ENCODE assay signal across 30 cellular contexts in genomic region chr10:113614304-113614703, GRCh38. TPM values are rescaled to one million over a fixed set of nuclear protein-coding genes. Genes with fewer than 3 reads are reported as not detected.
"Had no signal": no experiment of that assay in that cellular context is flagged by ENCODE, and none has a peak within 500 bp of the region (broad histone marks: within the 10 kb centered on the region; RNA-seq: fewer than 3 reads in every experiment).

No MANE protein-coding gene starts in this region.

- H3K9me3 Mint-ChIP-seq: activated naive CD4-positive, alpha-beta T cell treated with anti-CD3 and anti-CD28 coated beads, Interleukin-2, amount 50 U/mL, for 72 hours; activated T-cell treated with anti-CD3 and anti-CD28 coated beads, Interleukin-2, amount 50 U/mL, for 72 hours; natural killer cell; T-helper 1 cell treated with Interleukin-12 subunit alpha and Interleukin-12 subunit beta and Interleukin-4 antibody, amounts not matched to agents 30 μg/mL and 1 μg/mL, for 36 hours had no signal

- H3K4me3 Mint-ChIP-seq: activated T-cell treated with anti-CD3 and anti-CD28 coated beads, Interleukin-2, amount 50 U/mL, for 72 hours; natural killer cell; T-helper 1 cell treated with Interleukin-12 subunit alpha and Interleukin-12 subunit beta and Interleukin-4 antibody, amounts not matched to agents 30 μg/mL and 1 μg/mL, for 36 hours had no signal

- ATAC-seq: activated naive CD4-positive, alpha-beta T cell treated with anti-CD3 and anti-CD28 coated beads, Interleukin-2, amount 50 U/mL, for 72 hours; activated T-cell treated with anti-CD3 and anti-CD28 coated beads, Interleukin-2, amount 50 U/mL, for 72 hours; heart right ventricle; left lung; lower lobe of right lung; natural killer cell; right lobe of liver had no signal

- H3K27me3 ChIP-seq: colonic mucosa, right lobe of liver, testis had no signal

- H3K36me3 ChIP-seq: colonic mucosa, left lung, lower lobe of right lung, neutrophil, right lobe of liver, transverse colon, WERI-Rb-1 had no signal

- H3K4me1 Mint-ChIP-seq: natural killer cell had no signal

- H3K27ac Mint-ChIP-seq: activated naive CD4-positive, alpha-beta T cell treated with anti-CD3 and anti-CD28 coated beads, Interleukin-2, amount 50 U/mL, for 72 hours; activated T-cell treated with anti-CD3 and anti-CD28 coated beads, Interleukin-2, amount 50 U/mL, for 72 hours; natural killer cell; T-helper 1 cell treated with Interleukin-12 subunit alpha and Interleukin-12 subunit beta and Interleukin-4 antibody, amounts not matched to agents 30 μg/mL and 1 μg/mL, for 36 hours had no signal

- H3K27ac ChIP-seq: colonic mucosa, left lung, lower lobe of right lung, neutrophil, right lobe of liver, testis, transverse colon, WERI-Rb-1 had no signal

- H3K36me3 Mint-ChIP-seq: activated naive CD4-positive, alpha-beta T cell treated with anti-CD3 and anti-CD28 coated beads, Interleukin-2, amount 50 U/mL, for 72 hours; natural killer cell had no signal

- H3K4me1 ChIP-seq: colonic mucosa, left lung, lower lobe of right lung, testis, transverse colon had no signal

- H3K4me3 ChIP-seq: colonic mucosa, heart right ventricle, left lung, lower lobe of right lung, right lobe of liver, testis, transverse colon had no signal

- DNase-seq: activated CD4-positive, alpha-beta T cell treated with anti-CD3 and anti-CD28 coated beads, Interleukin-2, amount 50 U/mL, for 1 hour; activated CD4-positive, CD25-positive, alpha-beta regulatory T cell treated with anti-CD3 and anti-CD28 coated beads, Interleukin-2, amount 50 U/mL, for 72 hours; activated naive CD4-positive, alpha-beta T cell; activated T-cell treated with anti-CD3 and anti-CD28 coated beads for 4 hours; activated T-cell treated with anti-CD3 and anti-CD28 coated beads, Interleukin-2, amount 50 U/mL, for 72 hours; colonic mucosa; effector memory CD4-positive, alpha-beta T cell; foreskin fibroblast; heart right ventricle; left lung; lower lobe of right lung; mesendoderm; natural killer cell; right lobe of liver; stimulated activated CD4-positive, alpha-beta T cell treated with anti-CD3 and anti-CD28 coated beads, Interleukin-2, amount 100 ng/mL, for 48 hours; stimulated activated naive CD4-positive, alpha-beta T cell treated with Interleukin-2 at 50 U/mL for 16 hours; SW 1271; T1000; testis; transverse colon; WERI-Rb-1 had no signal

- H3K9me3 ChIP-seq: colonic mucosa, heart right ventricle, left lung, lower lobe of right lung, neutrophil, right lobe of liver, testis, transverse colon had no signal

RNA-seq across cellular contexts. Expression of gene NRAP, which starts 49.5 kb away (rescaled TPM):
- total RNA-seq: activated naive CD4-positive, alpha-beta T cell treated with anti-CD3 and anti-CD28 coated beads, Interleukin-2, amount 50 U/mL, for 72 hours; activated T-cell treated with anti-CD3 and anti-CD28 coated beads, Interleukin-2, amount 50 U/mL, for 72 hours; bronchial epithelial cell; dermis microvascular lymphatic vessel endothelial cell; glomerular endothelial cell; lower lobe of right lung; mononuclear cell; natural killer cell; osteocyte had no signal
- polyA plus RNA-seq: urinary bladder had no signal
